ENCODE assay signal across 3 cellular contexts in the genomic region with DNA sequence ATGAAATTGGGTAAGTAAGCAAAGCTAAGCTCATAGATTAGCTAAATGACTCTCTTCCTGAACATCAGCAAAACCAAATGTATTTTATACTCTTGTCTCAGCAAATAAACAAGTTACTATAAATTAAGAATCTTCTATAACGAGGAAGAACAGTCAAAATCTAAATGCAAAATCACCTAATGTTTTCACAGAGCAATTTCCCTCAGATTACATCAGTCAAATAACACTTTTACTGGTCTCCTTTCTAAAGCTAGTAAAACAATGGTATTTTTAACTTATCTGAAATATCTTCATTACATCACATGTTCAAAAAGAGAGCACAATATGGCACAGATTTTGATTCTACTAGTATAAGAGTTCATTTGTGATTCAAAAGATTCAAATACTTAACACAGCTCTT.
TF ChIP-seq lines count a peak whose summit lies in the region.

No MANE protein-coding gene starts in this region.

TF ChIP-seq in SK-N-SH treated with all-trans-retinoic acid at 6 μM for 48 hours, 23 proteins besides CTCF, POLR2A, EP300 and RAD21 (continued from another document):
- peak; percentile 36; the same call in 1 of the 2 replicates for TF ChIP-seq TCF4 (CRISPR knock-in tag; IDR thresholded peaks at IDR 0.05; ENCODE audit: borderline replicate concordance)

TF ChIP-seq in SK-N-SH, 30 proteins besides CTCF, POLR2A, EP300 and RAD21 (continued from another document):
- no peak for TF ChIP-seq RFX5 (IDR thresholded peaks at IDR 0.05; ENCODE audit: low read length)
- TF ChIP-seq RCOR1 (IDR thresholded peaks at IDR 0.05; ENCODE audit: low read length) = no peak
- TF ChIP-seq SIN3A (IDR thresholded peaks at IDR 0.05; ENCODE audit: borderline replicate concordance, low read depth, low read length) = no peak
- no peak for TF ChIP-seq SMC3 (IDR thresholded peaks at IDR 0.05; ENCODE audit: low read depth, low read length)
- TF ChIP-seq TCF12 (IDR thresholded peaks at IDR 0.05) = no peak
- no peak for TF ChIP-seq FOXM1 (IDR thresholded peaks at IDR 0.05; ENCODE audit: low read depth)
- no peak for TF ChIP-seq GATA2 (CRISPR knock-in tag; IDR thresholded peaks at IDR 0.05)
- no peak for TF ChIP-seq YY1 (IDR thresholded peaks at IDR 0.05; ENCODE audit: low read depth)
- TF ChIP-seq, protein P1, sequence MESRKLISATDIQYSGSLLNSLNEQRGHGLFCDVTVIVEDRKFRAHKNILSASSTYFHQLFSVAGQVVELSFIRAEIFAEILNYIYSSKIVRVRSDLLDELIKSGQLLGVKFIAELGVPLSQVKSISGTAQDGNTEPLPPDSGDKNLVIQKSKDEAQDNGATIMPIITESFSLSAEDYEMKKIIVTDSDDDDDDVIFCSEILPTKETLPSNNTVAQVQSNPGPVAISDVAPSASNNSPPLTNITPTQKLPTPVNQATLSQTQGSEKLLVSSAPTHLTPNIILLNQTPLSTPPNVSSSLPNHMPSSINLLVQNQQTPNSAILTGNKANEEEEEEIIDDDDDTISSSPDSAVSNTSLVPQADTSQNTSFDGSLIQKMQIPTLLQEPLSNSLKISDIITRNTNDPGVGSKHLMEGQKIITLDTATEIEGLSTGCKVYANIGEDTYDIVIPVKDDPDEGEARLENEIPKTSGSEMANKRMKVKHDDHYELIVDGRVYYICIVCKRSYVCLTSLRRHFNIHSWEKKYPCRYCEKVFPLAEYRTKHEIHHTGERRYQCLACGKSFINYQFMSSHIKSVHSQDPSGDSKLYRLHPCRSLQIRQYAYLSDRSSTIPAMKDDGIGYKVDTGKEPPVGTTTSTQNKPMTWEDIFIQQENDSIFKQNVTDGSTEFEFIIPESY (IDR thresholded peaks at IDR 0.05; ENCODE audit: borderline replicate concordance, low read depth) = no peak
- no peak for TF ChIP-seq FOSL2 (IDR thresholded peaks at IDR 0.05; ENCODE audit: borderline replicate concordance, low read depth)
- no peak for TF ChIP-seq CHD2 (IDR thresholded peaks at IDR 0.05; ENCODE audit: low read length, partially characterized antibody)
- TF ChIP-seq NRF1 (IDR thresholded peaks at IDR 0.05; ENCODE audit: low read depth, low read length) = no peak
- TF ChIP-seq, protein P2, sequence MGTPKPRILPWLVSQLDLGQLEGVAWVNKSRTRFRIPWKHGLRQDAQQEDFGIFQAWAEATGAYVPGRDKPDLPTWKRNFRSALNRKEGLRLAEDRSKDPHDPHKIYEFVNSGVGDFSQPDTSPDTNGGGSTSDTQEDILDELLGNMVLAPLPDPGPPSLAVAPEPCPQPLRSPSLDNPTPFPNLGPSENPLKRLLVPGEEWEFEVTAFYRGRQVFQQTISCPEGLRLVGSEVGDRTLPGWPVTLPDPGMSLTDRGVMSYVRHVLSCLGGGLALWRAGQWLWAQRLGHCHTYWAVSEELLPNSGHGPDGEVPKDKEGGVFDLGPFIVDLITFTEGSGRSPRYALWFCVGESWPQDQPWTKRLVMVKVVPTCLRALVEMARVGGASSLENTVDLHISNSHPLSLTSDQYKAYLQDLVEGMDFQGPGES (IDR thresholded peaks at IDR 0.05; ENCODE audit: low read depth, low read length) = no peak
- TF ChIP-seq FOXJ3 (CRISPR knock-in tag; IDR thresholded peaks at IDR 0.05) = no peak
- TF ChIP-seq MXI1 (IDR thresholded peaks at IDR 0.05; ENCODE audit: low read depth, low read length) = no peak
- TF ChIP-seq USF2 (IDR thresholded peaks at IDR 0.05; ENCODE audit: borderline replicate concordance, low read depth, low read length) = no peak
- no peak for TF ChIP-seq PBX3 (IDR thresholded peaks at IDR 0.05)
- no peak for TF ChIP-seq EZH2phosphoT487 (IDR thresholded peaks at IDR 0.05; ENCODE audit: borderline replicate concordance, low read depth)

TF ChIP-seq in K562, 482 proteins besides CTCF, POLR2A, EP300 and RAD21 (continued from another document):
- TF ChIP-seq TRIM24 (IDR thresholded peaks at IDR 0.05) (peak in 1 of 2 experiments; percentile 52; a peak in 1 of 4 replicates), RB1 (IDR thresholded peaks at IDR 0.05; ENCODE audit: low read depth) (no peak), SOX6 (IDR thresholded peaks at IDR 0.05) (peak; percentile 38; the same call in 1 of the 2 replicates), POLR2H (tag; IDR thresholded peaks at IDR 0.05; ENCODE audit: low read depth) (0 out of 2 replicates have a peak, but pooled peaks have one; percentile 16)
TF ChIP-seq in K562: peak in this region for 4.
